In the genomic region with DNA sequence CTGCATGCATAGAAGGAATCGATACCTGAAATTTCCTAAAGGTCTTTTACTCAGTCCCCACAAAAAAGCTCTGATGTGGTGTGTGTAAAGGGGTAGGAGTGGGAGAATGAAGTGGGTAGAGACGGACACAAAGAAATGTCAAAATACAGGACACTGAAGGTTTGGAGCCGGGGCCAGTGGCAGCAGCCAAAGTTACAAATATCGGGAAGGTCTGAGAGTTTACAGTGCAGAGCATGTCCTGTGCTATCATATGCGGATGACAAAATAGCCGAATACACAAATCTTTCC, we compare ENCODE assay signal across 9 cellular contexts. TPM values are rescaled to one million over a fixed set of nuclear protein-coding genes. Genes with fewer than 3 reads are reported as not detected.
DNase-seq lines count a peak whose midpoint lies in the region; TF ChIP-seq lines count a peak whose summit lies in the region.
"Had no signal": no experiment of that assay in that cellular context is flagged by ENCODE, and none has a peak within 500 bp of the region (broad histone marks: within the 10 kb centered on the region; RNA-seq: fewer than 3 reads in every experiment).

No MANE protein-coding gene starts in this region.

- H3K4me1 ChIP-seq in HUES64 (ENCODE audit: insufficient read depth, low read length): peaks cover 27% of the 10 kb centered on the region
- peaks cover 9 to 21% of the 10 kb centered on the region in 2 donors for H3K4me1 ChIP-seq in duodenal mucosa (ENCODE audit: control insufficient read depth in 1 of 2, insufficient read depth in 2 of 2, low read length in 2 of 2)
- peaks cover 2 to 4% of the 10 kb centered on the region in 2 donors for H3K4me1 ChIP-seq in neuronal stem cell (ENCODE audit: control insufficient read depth in 2 of 2, insufficient read depth in 1 of 2, low read depth in 1 of 2, low read length in 2 of 2)

- H3K27ac ChIP-seq in HUES64 (ENCODE audit: low read depth, low read length) (peak overlapping the region; percentile 75), duodenal mucosa (ENCODE audit: low read depth, low read length) (peak overlapping the region; percentile 82), neuronal stem cell (replicated peaks; ENCODE audit: low read length) (peak overlapping the region; percentile 96)

- intact Hi-C loops in Calu3 (cut with micrococcal nuclease; ENCODE audit: unreplicated experiment): no loop called here

- no peak overlapping the region for H4K8ac ChIP-seq in neuronal stem cell (ENCODE audit: low read depth, low read length)

- DNase-seq in Calu3 (no peak), neuronal stem cell (ENCODE audit: low spot score) (no peak), NCI-H1694 treated with DMSO at 0.1 percent for 48 hours (lab: John Stamatoyannopoulos, UW) (no peak), NCI-H146 (lab: John Stamatoyannopoulos, UW) (no peak), putamen (ENCODE audit: low spot score) (no peak), occipital lobe (lab: John Stamatoyannopoulos, UW) (no peak)

- no peaks in the 10 kb centered on the region for H3K27me3 ChIP-seq in HUES64 (ENCODE audit: insufficient read depth, low read length)
- peaks cover 0 to 4% of the 10 kb centered on the region in 2 donors for H3K27me3 ChIP-seq in duodenal mucosa (ENCODE audit: control insufficient read depth in 1 of 2, insufficient read depth in 2 of 2, low read length in 2 of 2)
- no peaks in the 10 kb centered on the region for H3K27me3 ChIP-seq in neuronal stem cell (ENCODE audit: control insufficient read depth in 3 of 3, insufficient read depth in 3 of 3, low read depth in 1 of 3, low read length in 3 of 3)

- H3K4me3 Mint-ChIP-seq in Calu3 (ENCODE audit: low read depth, unreplicated experiment): no peak overlapping the region
- H3K4me3 Mint-ChIP-seq: HFFc6 had no signal

- H3K9me3 Mint-ChIP-seq in Calu3 (ENCODE audit: low read depth, unreplicated experiment): no peaks in the 10 kb centered on the region
- H3K9me3 Mint-ChIP-seq: HFFc6 had no signal

- H2BK120ac ChIP-seq in neuronal stem cell (ENCODE audit: low read depth, low read length): no peak overlapping the region

- H3K9ac ChIP-seq in HUES64 (ENCODE audit: low read depth, low read length) (peak overlapping the region; percentile 82), duodenal mucosa (ENCODE audit: low read depth in 1 of 2, low read length in 2 of 2) (peak overlapping the region; percentile 51 to 83), neuronal stem cell (ENCODE audit: low read depth, low read length, poor library complexity) (no peak overlapping the region)

- H2BK15ac ChIP-seq in neuronal stem cell (ENCODE audit: low read length): no peak overlapping the region

- H3K4me3 ChIP-seq in HUES64 (ENCODE audit: low read length) (peak overlapping the region; percentile 88), duodenal mucosa (ENCODE audit: low read depth in 1 of 2, low read length in 2 of 2) (peak overlapping the region; percentile 83 to 95), neuronal stem cell (ENCODE audit: low read length in 2 of 2) (peak overlapping the region; percentile 67 to 90)

- WGBS in HUES64: 10% methylated on average over 6 of the region's 6 CpGs
- no CpG with 5 or more reads among the region's 6 CpGs for WGBS in neuronal stem cell (ENCODE audit: extremely low coverage in 2 of 2, insufficient read length in 2 of 2, insufficient replicate concordance in 1 of 2), 2 donors

- no peaks in the 10 kb centered on the region for H3K4me1 Mint-ChIP-seq in Calu3 (ENCODE audit: low read depth, unreplicated experiment)

- no peak overlapping the region for H3K4ac ChIP-seq in neuronal stem cell (ENCODE audit: low read length)

- CTCF ChIA-PET in Calu3 (lab: Charles Lee): no interaction called here

- peak overlapping the region; percentile 49 for H3K4me2 ChIP-seq in neuronal stem cell (ENCODE audit: insufficient read depth, low read length, poor library complexity, severe bottlenecking)

- H2AFZ ChIP-seq in neuronal stem cell (ENCODE audit: low read length): peak overlapping the region; percentile 85

- H3K36me3 Mint-ChIP-seq in Calu3 (ENCODE audit: insufficient read depth, unreplicated experiment): no peaks in the 10 kb centered on the region

- no peak overlapping the region for H2BK12ac ChIP-seq in neuronal stem cell (ENCODE audit: low read length)

- peak overlapping the region; percentile 100 for H3K27ac Mint-ChIP-seq in Calu3 (ENCODE audit: unreplicated experiment)
- H3K27ac Mint-ChIP-seq: HFFc6 had no signal

- TF ChIP-seq CTCF in Calu3 (IDR thresholded peaks at IDR 0.05; ENCODE audit: unreplicated experiment): no peak

- H3K9me3 ChIP-seq in HUES64 (ENCODE audit: insufficient read depth, low read depth, low read length) (no peaks in the 10 kb centered on the region), duodenal mucosa (ENCODE audit: control insufficient read depth in 1 of 2, low read length in 2 of 2) (no peaks in the 10 kb centered on the region), neuronal stem cell (replicated peaks in 1 of 2; ENCODE audit: control insufficient read depth in 2 of 2, insufficient read depth in 1 of 2, low read depth in 1 of 2, low read length in 2 of 2) (peaks cover 0 to 2% of the 10 kb centered on the region in 2 donors)

- no peaks in the 10 kb centered on the region for H3K36me3 ChIP-seq in HUES64 (ENCODE audit: insufficient read depth, low read length)
- no peaks in the 10 kb centered on the region for H3K36me3 ChIP-seq in duodenal mucosa (ENCODE audit: control insufficient read depth in 1 of 2, insufficient read depth in 2 of 2, low read length in 2 of 2)
- no peaks in the 10 kb centered on the region for H3K36me3 ChIP-seq in neuronal stem cell (replicated peaks in 1 of 2; ENCODE audit: control insufficient read depth in 2 of 2, insufficient read depth in 2 of 2, low read length in 2 of 2)

- no peak overlapping the region for H3K23ac ChIP-seq in neuronal stem cell (ENCODE audit: low read depth, low read length, poor library complexity)

- H3K18ac ChIP-seq in neuronal stem cell (ENCODE audit: low read length): peak overlapping the region; percentile 84

- no TSS peak for BruUV-seq in Calu3 (replicated peaks; lab: Mats Ljungman, UMichigan)

- no peaks in the 10 kb centered on the region for H3K27me3 Mint-ChIP-seq in Calu3 (ENCODE audit: unreplicated experiment)

- H2BK5ac ChIP-seq in neuronal stem cell (ENCODE audit: low read length): no peak overlapping the region

- peaks cover 4% of the 10 kb centered on the region for H3K79me1 ChIP-seq in neuronal stem cell (ENCODE audit: low read depth, low read length)

- H2AK5ac ChIP-seq in neuronal stem cell (ENCODE audit: low read depth, low read length): no peak overlapping the region

- no peak overlapping the region for H4K91ac ChIP-seq in neuronal stem cell (ENCODE audit: low read depth, low read length, poor library complexity)

- H3K14ac ChIP-seq in neuronal stem cell (ENCODE audit: low read length): no peak overlapping the region

RNA-seq across cellular contexts. Expression of gene PPP1R21, which starts 0.5 kb away (rescaled TPM):
- total RNA-seq in Calu3 (2022): 24.7 and 26.4 TPM in 2 replicates
- polyA plus RNA-seq in HUES64 (2013, experiment 1 of 2): 11.3 TPM
- polyA plus RNA-seq in HUES64 (2013, experiment 2 of 2): 15.0 TPM
- 11.5 TPM for polyA plus RNA-seq in neuronal stem cell (2013, experiment 1 of 2)
- 11.0 TPM for polyA plus RNA-seq in neuronal stem cell (2013, experiment 2 of 2)
- total RNA-seq in occipital lobe: 36.2 TPM
